24 cellular contexts compared by ENCODE assay signal in genomic region chr9:25700430-25700829, GRCh38. TPM values are rescaled to one million over a fixed set of nuclear protein-coding genes. Genes with fewer than 3 reads are reported as not detected.
"Had no signal": no experiment of that assay in that cellular context is flagged by ENCODE, and none has a peak within 500 bp of the region (broad histone marks: within the 10 kb centered on the region; RNA-seq: fewer than 3 reads in every experiment).

No MANE protein-coding gene starts in this region.

- DNase-seq: activated CD4-positive, alpha-beta memory T cell treated with anti-CD3 and anti-CD28 coated beads for 36 hours; activated CD4-positive, alpha-beta T cell treated with anti-CD3 and anti-CD28 coated beads, Interleukin-2, amount 10 ng/mL, durations not matched to agents 24 days and 14 days; activated CD4-positive, CD25-positive, alpha-beta regulatory T cell treated with anti-CD3 and anti-CD28 coated beads, Interleukin-2, amount 50 U/mL, for 72 hours; activated T-cell treated with anti-CD3 and anti-CD28 coated beads, Interleukin-2, amount 50 U/mL, for 4 hours; cerebellar nuclear complex; endodermal cell; esophagus squamous epithelium; left lung; lower lobe of right lung; right lobe of liver; stimulated activated CD4-positive, alpha-beta T cell treated with anti-CD3 and anti-CD28 coated beads, Interleukin-12 subunit alpha, Interleukin-12 subunit beta, amount 100 ng/mL, for 4 hours; stimulated activated CD4-positive, alpha-beta T cell treated with anti-CD3 and anti-CD28 coated beads, Interleukin-4, amount 100 ng/mL, for 1 hour; stimulated activated naive CD8-positive, alpha-beta T cell treated with anti-CD3 and anti-CD28 coated beads, Interleukin-15, Interleukin-2, amounts not matched to agents 100 U/mL and 50 U/mL, for 24 hours; T-helper 2 cell; testis; transverse colon had no signal

- FAIRE-seq: frontal cortex, islet of Langerhans, urothelium cell line had no signal

- H3K4me1 ChIP-seq: left lung, lower lobe of right lung, right lobe of liver, testis, transverse colon had no signal

- H3K27me3 ChIP-seq: cardiac muscle cell, esophagus squamous epithelium, left lung, right lobe of liver, testis, transverse colon had no signal

- H3K4me3 ChIP-seq: cardiac muscle cell, coronary artery, esophagus squamous epithelium, left lung, lower lobe of right lung, right lobe of liver, testis, transverse colon had no signal

- H3K9me3 ChIP-seq: esophagus squamous epithelium, left lung, lower lobe of right lung, right lobe of liver, testis, transverse colon had no signal

- ATAC-seq: activated naive CD4-positive, alpha-beta T cell treated with anti-CD3 and anti-CD28 coated beads, Interleukin-2, amount 50 U/mL, for 72 hours; activated T-cell treated with anti-CD3 and anti-CD28 coated beads, Interleukin-2, amount 50 U/mL, for 4 hours; left lung; lower lobe of right lung; natural killer cell treated with Interleukin-12 subunit alpha and Interleukin-12 subunit beta and Interleukin-15 and Interleukin-18, amount 100 ng/mL, for 72 hours; right lobe of liver; stimulated activated naive CD8-positive, alpha-beta T cell treated with anti-CD3 and anti-CD28 coated beads, Interleukin-15, Interleukin-2, amounts not matched to agents 100 U/mL and 50 U/mL, for 24 hours had no signal

- H3K36me3 ChIP-seq: cardiac muscle cell, esophagus squamous epithelium, left lung, lower lobe of right lung, right lobe of liver, transverse colon had no signal

- H3K27ac ChIP-seq: cardiac muscle cell, esophagus squamous epithelium, left lung, lower lobe of right lung, right lobe of liver, testis, transverse colon had no signal

RNA-seq across cellular contexts. Expression of gene TUSC1, which starts 22.2 kb away (rescaled TPM):
- total RNA-seq: activated CD4-positive, alpha-beta memory T cell treated with anti-CD3 and anti-CD28 coated beads for 36 hours; osteocyte had no signal
